Comparison of ENCODE assay signal across 12 cellular contexts in the genomic region with DNA sequence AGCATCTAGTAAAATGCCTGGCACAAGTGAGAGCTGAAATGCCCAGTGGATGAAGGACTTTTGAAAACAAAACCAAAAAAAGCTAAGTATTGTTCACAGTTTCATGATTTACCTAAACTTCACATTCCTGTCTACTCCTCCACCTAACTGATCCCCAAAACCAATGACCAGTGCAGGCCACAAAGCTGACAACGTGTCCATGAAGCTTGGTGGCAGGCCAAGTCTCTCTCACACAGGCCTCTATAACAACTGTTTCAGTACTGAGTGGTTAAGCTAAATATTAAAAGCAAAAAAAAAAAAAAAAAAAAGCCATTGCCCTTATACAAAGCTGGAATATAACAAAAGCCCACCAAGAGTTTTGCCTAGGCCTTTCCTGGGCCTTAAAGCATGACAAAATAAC. TPM values are rescaled to one million over a fixed set of nuclear protein-coding genes. Genes with fewer than 3 reads are reported as not detected.
A peak's percentile ranks its signal among the peaks of the same experiment; 100 is the strongest.
DNase-seq lines count a peak whose midpoint lies in the region; TF ChIP-seq lines count a peak whose summit lies in the region.
"Had no signal": no experiment of that assay in that cellular context is flagged by ENCODE, and none has a peak within 500 bp of the region (broad histone marks: within the 10 kb centered on the region; RNA-seq: fewer than 3 reads in every experiment).

No MANE protein-coding gene starts in this region.

- H3K27me3 ChIP-seq in Peyer's patch (no peaks in the 10 kb centered on the region), hepatocyte (no peaks in the 10 kb centered on the region), testis (no peaks in the 10 kb centered on the region)
- H3K27me3 ChIP-seq: left lung had no signal

- H3K4me3 ChIP-seq in Peyer's patch (no peak overlapping the region), hepatocyte (no peak overlapping the region), testis (no peak overlapping the region), lower leg skin (ENCODE audit: low read depth, poor library complexity, severe bottlenecking) (no peak overlapping the region)
- H3K4me3 ChIP-seq: A549, left lung had no signal

- H3K9me3 ChIP-seq in Peyer's patch (no peaks in the 10 kb centered on the region), hepatocyte (ENCODE audit: low read depth) (no peaks in the 10 kb centered on the region), testis (no peaks in the 10 kb centered on the region)
- H3K9me3 ChIP-seq: A549, left lung had no signal

- TF ChIP-seq CTCF in Peyer's patch (IDR thresholded peaks at IDR 0.05): no peak
- TF ChIP-seq CTCF in hepatocyte (IDR thresholded peaks at IDR 0.05; ENCODE audit: poor library complexity): no peak
- TF ChIP-seq CTCF in testis (IDR thresholded peaks at IDR 0.05): no peak
- no peak for TF ChIP-seq CTCF in lower leg skin (IDR thresholded peaks at IDR 0.05)

- H3K27ac ChIP-seq in Peyer's patch (peak overlapping the region in 3 of 4 donors; percentile 44 to 87 (median 78)), hepatocyte (peak overlapping the region; percentile 37), testis (no peak overlapping the region)
- H3K27ac ChIP-seq: A549, left lung had no signal

- H4K20me1 ChIP-seq in hepatocyte (ENCODE audit: insufficient read depth, poor library complexity, severe bottlenecking): peaks cover 98% of the 10 kb centered on the region

- peaks cover 100% of the 10 kb centered on the region for H3K79me2 ChIP-seq in hepatocyte

- H3K36me3 ChIP-seq in Peyer's patch: peaks cover 0 to 10% (median 0%) of the 10 kb centered on the region in 3 donors
- no peaks in the 10 kb centered on the region for H3K36me3 ChIP-seq in hepatocyte (replicated peaks; ENCODE audit: insufficient read depth, low read depth)
- H3K36me3 ChIP-seq in testis (ENCODE audit: low read depth, missing control alignments): no peaks in the 10 kb centered on the region

- intact Hi-C loops in testis (cut with DNase I; ENCODE audit: low total_unique reads) (no loop called here), lower leg skin (cut with DNase I; ENCODE audit: low total_unique reads) (no loop called here)

- no peak overlapping the region for H2AFZ ChIP-seq in hepatocyte

- no peak for TF ChIP-seq POLR2A in Peyer's patch (IDR thresholded peaks at IDR 0.05)
- no peak for TF ChIP-seq POLR2A in testis (IDR thresholded peaks at IDR 0.05)
- no peak for TF ChIP-seq POLR2A in lower leg skin (IDR thresholded peaks at IDR 0.05)

- WGBS in hepatocyte (ENCODE audit: low lambda C conversion rate, missing lambda C conversion rate): 67% methylated on average over 1 of the region's 1 CpG
- 14 to 54% methylated on average over 1 of the region's 1 CpG for WGBS in testis, 2 donors
- 35 to 50% methylated on average over 1 of the region's 1 CpG for WGBS in lower leg skin, 2 donors

- no peaks in the 10 kb centered on the region for H3K9me2 ChIP-seq in hepatocyte (replicated peaks; ENCODE audit: insufficient read depth)

- H3K4me1 ChIP-seq in Peyer's patch (peaks cover 24 to 97% (median 41%) of the 10 kb centered on the region in 4 donors), hepatocyte (ENCODE audit: insufficient read depth) (peaks cover 41% of the 10 kb centered on the region), testis (peaks cover 56% of the 10 kb centered on the region)

- peak; percentile 50 for DNase-seq in activated effector memory CD4-positive, alpha-beta T cell treated with anti-CD3 and anti-CD28 coated beads, Interleukin-2, amount 50 U/mL, for 16 hours
- no peak for DNase-seq in activated effector memory CD4-positive, alpha-beta T cell treated with Interleukin-2 at 50 U/mL for 16 hours
- DNase-seq in Peyer's patch (peak in 1 of 3 donors; percentile 34), hepatocyte (ENCODE audit: low spot score) (no peak), testis (peak; percentile 46), NCI-H345 treated with DMSO at 0.1 percent for 48 hours (lab: John Stamatoyannopoulos, UW; ENCODE audit: unreplicated experiment) (no peak), lower leg skin (ENCODE audit: low spot score in 2 of 2) (no peak), NCI-H1930 (lab: John Stamatoyannopoulos, UW) (no peak)
- DNase-seq: activated CD4-positive, alpha-beta T cell treated with anti-CD3 and anti-CD28 coated beads, Interleukin-2, amount 10 ng/mL, durations not matched to agents 24 days and 14 days; left lung; NCI-H1417 had no signal

- H3K4me2 ChIP-seq in hepatocyte: no peak overlapping the region
- H3K4me2 ChIP-seq: A549 had no signal

RNA-seq across cellular contexts. Expression of a gene that starts 36.4 kb away (rescaled TPM):
- 100 to 1,000 TPM in 3 of 4 donors, 10 to 100 TPM in 1; 84.2 to 137 (median 119) TPM for total RNA-seq in Peyer's patch
- total RNA-seq in hepatocyte: 68.9 and 74.4 TPM in 2 replicates
- 62.5 and 71.2 TPM in 2 replicates for polyA plus RNA-seq in hepatocyte
- total RNA-seq in testis: 100 to 1,000 TPM; 151 to 172 TPM
- polyA plus RNA-seq in testis (ENCODE audit: insufficient read depth, low read depth, low replicate concordance): 97.4 TPM
- 100 to 1,000 TPM; 212 to 281 (median 266) TPM for total RNA-seq in lower leg skin

Comparison
In these comparisons a context has a peak if more than half of its experiments do, and no peak if none do; other contexts are left out.
1. DNase-seq: peak in activated effector memory CD4-positive, alpha-beta T cell treated with anti-CD3 and anti-CD28 coated beads, Interleukin-2, amount 50 U/mL, for 16 hours (single experiment) and testis (single experiment); none in activated effector memory CD4-positive, alpha-beta T cell treated with Interleukin-2 at 50 U/mL for 16 hours (single experiment), hepatocyte (single experiment), NCI-H345 treated with DMSO at 0.1 percent for 48 hours (single experiment), lower leg skin (0 of 2) and NCI-H1930 (0 of 2).
2. H3K27ac ChIP-seq: peak in Peyer's patch (3 of 4) and hepatocyte (single experiment); none in testis (0 of 2).